In the genomic region with DNA sequence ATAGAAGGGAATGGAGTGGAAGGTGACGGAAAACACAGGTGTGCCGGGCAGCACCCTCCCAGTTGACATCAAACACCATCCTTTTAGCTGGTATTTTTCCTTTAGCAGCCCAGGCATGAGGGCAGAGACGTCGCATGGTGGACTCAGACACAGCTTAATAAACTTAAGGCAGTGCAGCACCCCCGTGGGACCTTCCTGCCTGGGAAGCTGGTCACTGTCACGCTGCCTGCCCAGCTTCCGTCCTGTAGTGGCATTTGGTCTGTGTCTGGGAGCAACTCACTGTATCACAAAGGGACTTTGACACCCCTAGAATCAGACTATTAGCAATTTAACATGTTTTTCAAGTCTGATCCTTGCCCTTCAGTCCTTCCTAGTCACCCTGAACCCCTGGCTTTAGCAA, we compare ENCODE assay signal across 22 cellular contexts. TPM values are rescaled to one million over a fixed set of nuclear protein-coding genes. Genes with fewer than 3 reads are reported as not detected.
DNase-seq lines count a peak whose midpoint lies in the region; ATAC-seq, FAIRE-seq and TF ChIP-seq lines count a peak whose summit lies in the region.
"Had no signal": no experiment of that assay in that cellular context is flagged by ENCODE, and none has a peak within 500 bp of the region (broad histone marks: within the 10 kb centered on the region; RNA-seq: fewer than 3 reads in every experiment).

No MANE protein-coding gene starts in this region.

- ATAC-seq in heart left ventricle, result no peak
- ATAC-seq in left ventricle myocardium superior, result no peak
- no peak for ATAC-seq in T-cell (replicated peaks in 1 of 4)
- no peak for ATAC-seq in omental fat pad (ENCODE audit: low FRiP score)
- ATAC-seq: activated naive CD4-positive, alpha-beta T cell treated with anti-CD3 and anti-CD28 coated beads, Interleukin-2, amount 50 U/mL, for 72 hours had no signal

- no peak overlapping the region for H3K27ac Mint-ChIP-seq in T-cell
- H3K27ac Mint-ChIP-seq: activated naive CD4-positive, alpha-beta T cell treated with anti-CD3 and anti-CD28 coated beads, Interleukin-2, amount 50 U/mL, for 72 hours; activated T-helper 1 cell treated with anti-CD3 and anti-CD28 coated beads, Interleukin-12 subunit alpha, Interleukin-12 subunit beta, Interleukin-2, Interleukin-4 antibody, amounts not matched to agents 30 ng/mL and 10 ng/mL and 1 ng/mL, durations not matched to agents 14 hours and 24 hours and 36 hours; B cell had no signal

- TF ChIP-seq POLR2A in heart left ventricle (IDR thresholded peaks at IDR 0.05) (no peak), uterus (IDR thresholded peaks at IDR 0.05) (no peak)

- H3K4me1 Mint-ChIP-seq in T-cell, result peaks cover 9 to 12% (median 12%) of the 10 kb centered on the region in 3 donors

- no peak overlapping the region for H3K4me3 Mint-ChIP-seq in T-cell
- H3K4me3 Mint-ChIP-seq: activated T-helper 1 cell treated with anti-CD3 and anti-CD28 coated beads, Interleukin-12 subunit alpha, Interleukin-12 subunit beta, Interleukin-2, Interleukin-4 antibody, amounts not matched to agents 30 ng/mL and 10 ng/mL and 1 ng/mL, durations not matched to agents 14 hours and 24 hours and 36 hours; B cell; naive B cell had no signal

- H3K4me1 ChIP-seq in heart left ventricle (peaks cover 6 to 60% (median 44%) of the 10 kb centered on the region in 12 donors), keratinocyte (ENCODE audit: control insufficient read depth, extremely low read depth, insufficient read depth, low read length) (peaks cover 44% of the 10 kb centered on the region), skeletal muscle tissue (ENCODE audit: control insufficient read depth in 3 of 3, insufficient read depth in 3 of 3, low read length in 3 of 3) (peaks cover 34 to 39% (median 38%) of the 10 kb centered on the region in 3 donors), uterus (peaks cover 6 to 19% of the 10 kb centered on the region in 2 donors)

- FAIRE-seq in keratinocyte (lab: Jason Lieb, UNC), result no peak
- FAIRE-seq: frontal cortex, small intestine, TTC549 had no signal

- peak overlapping the region; percentile 4 for H3K9ac ChIP-seq in keratinocyte (ENCODE audit: control insufficient read depth, extremely low read depth, insufficient read depth, low read length)
- H3K9ac ChIP-seq in skeletal muscle tissue (ENCODE audit: low read depth in 1 of 3, low read length in 3 of 3), result no peak overlapping the region

- H4K20me1 ChIP-seq in keratinocyte (ENCODE audit: control insufficient read depth, extremely low read depth, insufficient read depth, low read length), result no peaks in the 10 kb centered on the region

- no peaks in the 10 kb centered on the region for H3K9me3 Mint-ChIP-seq in T-cell
- H3K9me3 Mint-ChIP-seq: activated naive CD4-positive, alpha-beta T cell treated with anti-CD3 and anti-CD28 coated beads, Interleukin-2, amount 50 U/mL, for 72 hours; activated T-helper 1 cell treated with anti-CD3 and anti-CD28 coated beads, Interleukin-12 subunit alpha, Interleukin-12 subunit beta, Interleukin-2, Interleukin-4 antibody, amounts not matched to agents 30 ng/mL and 10 ng/mL and 1 ng/mL, durations not matched to agents 14 hours and 24 hours and 36 hours; naive B cell had no signal

- H3K36me3 Mint-ChIP-seq in T-cell, result peaks cover 15% of the 10 kb centered on the region

- H3K27me3 Mint-ChIP-seq in T-cell, result peaks cover 0 to 1% of the 10 kb centered on the region in 2 donors
- H3K27me3 Mint-ChIP-seq: B cell, naive B cell had no signal

- H3K36me3 ChIP-seq in heart left ventricle (peaks cover 0 to 27% (median 25%) of the 10 kb centered on the region in 9 donors), keratinocyte (ENCODE audit: control insufficient read depth in 2 of 2, extremely low read depth in 1 of 2, insufficient read depth in 2 of 2, low read length in 2 of 2) (peaks cover 12 to 13% of the 10 kb centered on the region in 2 experiments), skeletal muscle tissue (ENCODE audit: control insufficient read depth in 3 of 3, insufficient read depth in 3 of 3, low read length in 3 of 3) (peaks cover 19 to 23% (median 21%) of the 10 kb centered on the region in 3 donors), uterus (no peaks in the 10 kb centered on the region)

- H3K4me3 ChIP-seq in heart left ventricle (no peak overlapping the region), keratinocyte (ENCODE audit: control insufficient read depth in 2 of 3, extremely low read depth in 1 of 3, insufficient read depth in 2 of 3, low read depth in 1 of 3, low read length in 3 of 3) (no peak overlapping the region), skeletal muscle tissue (ENCODE audit: low read length in 3 of 3) (no peak overlapping the region), uterus (no peak overlapping the region)

- POLR2A ChIA-PET in T-cell (lab: Charles Lee), result no interaction called here

- dilution Hi-C loops in keratinocyte (cut with MboI; ENCODE audit: extremely low pct_ligation_motif_present, low sequenced_read_pairs), result no loop called here

- H3K9me3 ChIP-seq in heart left ventricle (no peaks in the 10 kb centered on the region), keratinocyte (ENCODE audit: control insufficient read depth, low read depth, low read length) (no peaks in the 10 kb centered on the region), skeletal muscle tissue (ENCODE audit: control insufficient read depth in 3 of 3, low read length in 3 of 3) (no peaks in the 10 kb centered on the region), uterus (no peaks in the 10 kb centered on the region)

- TF ChIP-seq CTCF in heart left ventricle (IDR thresholded peaks at IDR 0.05) (no peak), keratinocyte (optimal IDR thresholded peaks at IDR 0.05 in 1 of 3, IDR thresholded peaks at IDR 0.05 in 1 of 3, conservative IDR thresholded peaks at IDR 0.05 in 1 of 3; ENCODE audit: extremely low read depth in 1 of 3, insufficient read depth in 2 of 3, low read length in 3 of 3) (no peak), uterus (IDR thresholded peaks at IDR 0.05) (no peak), omental fat pad (IDR thresholded peaks at IDR 0.05) (no peak)

- peak overlapping the region; percentile 37 for H3K4me2 ChIP-seq in keratinocyte (ENCODE audit: control insufficient read depth, extremely low read depth, insufficient read depth, low read depth, low read length)

- DNase-seq in heart left ventricle (no peak), left ventricle myocardium superior (no peak), keratinocyte (ENCODE audit: low read depth, low spot score) (no peak), uterus (no peak), T-cell (no peak), NOMO-1 treated with DMSO at 0.1 percent for 48 hours (lab: John Stamatoyannopoulos, UW; ENCODE audit: unreplicated experiment) (no peak), omental fat pad (ENCODE audit: low spot score) (no peak)
- DNase-seq: 8988T; brain microvascular endothelial cell; Calu3; naive B cell; NCI-H1417 treated with DMSO at 0.1 percent for 48 hours; NCI-H526; small intestine; stimulated activated CD8-positive, alpha-beta memory T cell treated with anti-CD3 and anti-CD28 coated beads, Interleukin-4, amount 100 ng/mL, for 48 hours; SW 1271 had no signal

- H3K79me2 ChIP-seq in keratinocyte (ENCODE audit: control insufficient read depth, insufficient read depth, low read length), result no peaks in the 10 kb centered on the region

- intact Hi-C loops in heart left ventricle (cut with DNase I), result loop anchor here in 6 of 10 donors (10.0 kb wide), 2 partner anchors 73 to 143 kb away; a partner anchor contains a TSS
- intact Hi-C loops in left ventricle myocardium superior (cut with micrococcal nuclease), result no loop called here
- intact Hi-C loops in uterus (cut with DNase I; ENCODE audit: low total_unique reads), result loop anchor here (5.0 kb wide), 1 partner anchor 206 kb away; no protein-coding TSS in a partner anchor

- CTCF ChIA-PET in T-cell (lab: Charles Lee), result no interaction called here

- no peaks in the 10 kb centered on the region for H3K9me1 ChIP-seq in keratinocyte (ENCODE audit: control insufficient read depth, extremely low read depth, insufficient read depth, low read length)

- H3K27ac ChIP-seq in heart left ventricle (peak overlapping the region in 11 of 12 donors; percentile 68 to 98 (median 89)), keratinocyte (ENCODE audit: control insufficient read depth, insufficient read depth, low read length) (no peak overlapping the region), skeletal muscle tissue (ENCODE audit: low read depth, low read length) (peak overlapping the region; percentile 57), uterus (peak overlapping the region; percentile 96 to 98)
- H3K27ac ChIP-seq: brain microvascular endothelial cell had no signal

- H3K27me3 ChIP-seq in heart left ventricle (no peaks in the 10 kb centered on the region), keratinocyte (ENCODE audit: control insufficient read depth, extremely low read depth, insufficient read depth, low read length) (no peaks in the 10 kb centered on the region), skeletal muscle tissue (ENCODE audit: control insufficient read depth in 3 of 3, insufficient read depth in 3 of 3, low read length in 3 of 3) (no peaks in the 10 kb centered on the region), uterus (no peaks in the 10 kb centered on the region)
- H3K27me3 ChIP-seq: brain microvascular endothelial cell had no signal

- WGBS in heart left ventricle, 4 donors, result 74 to 88% (median 79%) methylated on average over 7 of the region's 7 CpGs

- peak overlapping the region; percentile 85 for H2AFZ ChIP-seq in keratinocyte (ENCODE audit: control insufficient read depth, low read length)

RNA-seq across cellular contexts. Expression of a gene that starts 35.8 kb away (rescaled TPM):
- total RNA-seq in heart left ventricle (10 to 100 TPM in 4 of 9 donors, 1 to 10 TPM in 5; 2.2 to 41.1 (median 6.0) TPM), left ventricle myocardium superior (7.0 TPM), skeletal muscle tissue (1.6 TPM), uterus (10 to 100 TPM in 3 of 4 donors, 1 to 10 TPM in 1; 1.6 to 42.5 (median 31.9) TPM), T-cell (10 to 100 TPM; 10.1 to 18.2 (median 10.8) TPM), omental fat pad (10 to 100 TPM; 18.7 to 71.6 (median 26.8) TPM)
- polyA plus RNA-seq in heart left ventricle (10 to 100 TPM in 1 of 2 donors, 1 to 10 TPM in 1; 6.6 to 13.4 TPM), keratinocyte (3.1 to 4.9 TPM (median 3.8 TPM) in 3 replicates)
- 0.49 TPM for polyA plus RNA-seq in keratinocyte (2011; ENCODE audit: low read depth)
- polyA plus RNA-seq in keratinocyte (2011; cell fraction: cytosol; rRNA removed), result 3.5 and 5.2 TPM in 2 replicates
- polyA plus RNA-seq in keratinocyte (2011; cell fraction: nucleus; rRNA removed), result 7.2 and 11.1 TPM in 2 replicates
- 4.1 and 5.0 TPM in 2 replicates for polyA plus RNA-seq in keratinocyte (2012; ENCODE audit: low replicate concordance)
- 2.3 to 8.4 TPM (median 3.1 TPM) in 3 replicates for polyA minus RNA-seq in keratinocyte
- polyA minus RNA-seq in keratinocyte (2011; cell fraction: cytosol; rRNA and poly(A)+ RNA removed), result 4.8 TPM
- 2.0 and 3.1 TPM in 2 replicates for polyA minus RNA-seq in keratinocyte (2011; cell fraction: nucleus; rRNA and poly(A)+ RNA removed)
- total RNA-seq: frontal cortex had no signal

RNA-seq across cellular contexts. Expression of a gene that starts 51.5 kb away (rescaled TPM):
- total RNA-seq in heart left ventricle, result 100 to 1,000 TPM in 2 of 9 donors, 10 to 100 TPM in 7; 57.4 to 111 (median 83.5) TPM
- polyA plus RNA-seq in heart left ventricle, result 10 to 100 TPM; 59.1 to 84.4 TPM
- total RNA-seq in left ventricle myocardium superior, result 78.7 TPM
- 55.9 to 70.0 TPM (median 61.8 TPM) in 3 replicates for polyA plus RNA-seq in keratinocyte
- polyA plus RNA-seq in keratinocyte (2011; ENCODE audit: low read depth), result 78.7 TPM
- polyA plus RNA-seq in keratinocyte (2011; cell fraction: cytosol; rRNA removed), result 62.0 and 66.6 TPM in 2 replicates
- polyA plus RNA-seq in keratinocyte (2011; cell fraction: nucleus; rRNA removed), result 128 and 134 TPM in 2 replicates
- 42.4 and 43.7 TPM in 2 replicates for polyA plus RNA-seq in keratinocyte (2012; ENCODE audit: low replicate concordance)
- polyA minus RNA-seq in keratinocyte, result 132 to 146 TPM (median 141 TPM) in 3 replicates
- 88.1 TPM for polyA minus RNA-seq in keratinocyte (2011; cell fraction: cytosol; rRNA and poly(A)+ RNA removed)
- polyA minus RNA-seq in keratinocyte (2011; cell fraction: nucleus; rRNA and poly(A)+ RNA removed), result 57.0 and 97.7 TPM in 2 replicates
- 51.7 TPM for total RNA-seq in skeletal muscle tissue
- total RNA-seq in uterus, result 100 to 1,000 TPM in 2 of 4 donors, 10 to 100 TPM in 2; 55.0 to 119 (median 85.8) TPM
- 10 to 100 TPM; 72.8 to 95.5 (median 86.2) TPM for total RNA-seq in T-cell
- 100 to 1,000 TPM in 1 of 4 donors, 10 to 100 TPM in 3; 79.2 to 129 (median 81.4) TPM for total RNA-seq in omental fat pad

RNA-seq across cellular contexts. Expression of a gene that starts 51.9 kb away (rescaled TPM):
- 1 to 10 TPM; 1.7 to 5.0 (median 2.9) TPM for total RNA-seq in heart left ventricle
- polyA plus RNA-seq in heart left ventricle, result 1 to 10 TPM; 2.0 to 2.7 TPM
- total RNA-seq in left ventricle myocardium superior, result 3.8 TPM
- polyA plus RNA-seq in keratinocyte, result 5.4 to 6.2 TPM (median 6.0 TPM) in 3 replicates
- 2.2 TPM for polyA plus RNA-seq in keratinocyte (2011; ENCODE audit: low read depth)
- polyA plus RNA-seq in keratinocyte (2011; cell fraction: cytosol; rRNA removed), result 2.5 and 2.7 TPM in 2 replicates
- polyA plus RNA-seq in keratinocyte (2011; cell fraction: nucleus; rRNA removed), result 6.3 and 6.6 TPM in 2 replicates
- 1.6 and 4.9 TPM in 2 replicates for polyA plus RNA-seq in keratinocyte (2012; ENCODE audit: low replicate concordance)
- polyA minus RNA-seq in keratinocyte, result 8.1 to 26.6 TPM (median 11.4 TPM) in 3 replicates
- polyA minus RNA-seq in keratinocyte (2011; cell fraction: cytosol; rRNA and poly(A)+ RNA removed), result 3.1 TPM
- polyA minus RNA-seq in keratinocyte (2011; cell fraction: nucleus; rRNA and poly(A)+ RNA removed), result 5.4 and 7.4 TPM in 2 replicates
- total RNA-seq in skeletal muscle tissue, result 8.4 TPM
- total RNA-seq in uterus, result 10 to 100 TPM; 11.9 to 28.4 (median 17.8) TPM
- 10 to 100 TPM in 1 of 5 donors, 1 to 10 TPM in 4; 4.7 to 11.5 (median 9.1) TPM for total RNA-seq in T-cell
- total RNA-seq in omental fat pad, result 1 to 10 TPM; 4.1 to 8.7 (median 5.8) TPM
